13 cellular contexts compared by ENCODE assay signal in genomic region chr2:10171006-10171800, GRCh38. TPM values are rescaled to one million over a fixed set of nuclear protein-coding genes. Genes with fewer than 3 reads are reported as not detected.
DNase-seq lines count a peak whose midpoint lies in the region; ATAC-seq, FAIRE-seq and TF ChIP-seq lines count a peak whose summit lies in the region.
"Had no signal": no experiment of that assay in that cellular context is flagged by ENCODE, and none has a peak within 500 bp of the region (broad histone marks: within the 10 kb centered on the region; RNA-seq: fewer than 3 reads in every experiment).

No MANE protein-coding gene starts in this region.

- no peaks in the 10 kb centered on the region for H3K79me2 ChIP-seq in endothelial cell of umbilical vein (ENCODE audit: control insufficient read depth, insufficient read depth, low read length)

- H3K27ac ChIP-seq in endothelial cell of umbilical vein (ENCODE audit: insufficient read depth, low read depth, low read length) = peak overlapping the region; percentile 73
- H3K27ac ChIP-seq: A549, SJCRH30 had no signal

- dilution Hi-C loops in endothelial cell of umbilical vein (cut with MboI; ENCODE audit: extremely low pct_ligation_motif_present, low sequenced_read_pairs) = no loop called here

- POLR2A ChIA-PET in endothelial cell of umbilical vein (lab: Charles Lee) = no interaction called here

- H3K27me3 Mint-ChIP-seq in activated T-helper 1 cell treated with anti-CD3 and anti-CD28 coated beads, Interleukin-12 subunit alpha, Interleukin-12 subunit beta, Interleukin-2, Interleukin-4 antibody, amounts not matched to agents 30 ng/mL and 10 ng/mL and 1 ng/mL, durations not matched to agents 14 hours and 24 hours and 36 hours (ENCODE audit: insufficient read depth) = no peaks in the 10 kb centered on the region

- H3K9me3 Mint-ChIP-seq in stimulated activated effector memory CD8-positive, alpha-beta T cell treated with anti-CD3 and anti-CD28 coated beads, Interleukin-12 subunit alpha, Interleukin-12 subunit beta, amount 100 ng/mL, for 72 hours = no peaks in the 10 kb centered on the region
- no peaks in the 10 kb centered on the region for H3K9me3 Mint-ChIP-seq in activated T-helper 1 cell treated with anti-CD3 and anti-CD28 coated beads, Interleukin-12 subunit alpha, Interleukin-12 subunit beta, Interleukin-2, Interleukin-4 antibody, amounts not matched to agents 30 ng/mL and 10 ng/mL and 1 ng/mL, durations not matched to agents 14 hours and 24 hours and 36 hours

- H3K9me1 ChIP-seq in endothelial cell of umbilical vein (replicated peaks; ENCODE audit: control insufficient read depth, extremely low read depth, insufficient read depth, low read length) = no peaks in the 10 kb centered on the region

- no peaks in the 10 kb centered on the region for H4K20me1 ChIP-seq in endothelial cell of umbilical vein (replicated peaks; ENCODE audit: control insufficient read depth, extremely low read depth, insufficient read depth, low read length)

- H3K4me1 Mint-ChIP-seq in stimulated activated effector memory CD8-positive, alpha-beta T cell treated with anti-CD3 and anti-CD28 coated beads, Interleukin-12 subunit alpha, Interleukin-12 subunit beta, amount 100 ng/mL, for 72 hours = no peaks in the 10 kb centered on the region
- no peaks in the 10 kb centered on the region for H3K4me1 Mint-ChIP-seq in activated T-helper 1 cell treated with anti-CD3 and anti-CD28 coated beads, Interleukin-12 subunit alpha, Interleukin-12 subunit beta, Interleukin-2, Interleukin-4 antibody, amounts not matched to agents 30 ng/mL and 10 ng/mL and 1 ng/mL, durations not matched to agents 14 hours and 24 hours and 36 hours (ENCODE audit: low read depth)

- intact Hi-C loops in endothelial cell of umbilical vein (cut with micrococcal nuclease) = no loop called here
- intact Hi-C loops in activated T-helper 1 cell treated with anti-CD3 and anti-CD28 coated beads, Interleukin-12 subunit alpha, Interleukin-12 subunit beta, Interleukin-2, Interleukin-4 antibody, amounts not matched to agents 30 ng/mL and 10 ng/mL and 1 ng/mL, durations not matched to agents 14 hours and 24 hours and 36 hours (cut with micrococcal nuclease) = no loop called here

- H3K4me3 Mint-ChIP-seq in stimulated activated effector memory CD8-positive, alpha-beta T cell treated with anti-CD3 and anti-CD28 coated beads, Interleukin-12 subunit alpha, Interleukin-12 subunit beta, amount 100 ng/mL, for 72 hours = no peak overlapping the region
- no peak overlapping the region for H3K4me3 Mint-ChIP-seq in activated T-helper 1 cell treated with anti-CD3 and anti-CD28 coated beads, Interleukin-12 subunit alpha, Interleukin-12 subunit beta, Interleukin-2, Interleukin-4 antibody, amounts not matched to agents 30 ng/mL and 10 ng/mL and 1 ng/mL, durations not matched to agents 14 hours and 24 hours and 36 hours

- no peak for TF ChIP-seq POLR2A in endothelial cell of umbilical vein (IDR thresholded peaks at IDR 0.05; ENCODE audit: low read depth, low read length)

- peak overlapping the region; percentile 21 for H3K9ac ChIP-seq in NT2/D1 (ENCODE audit: insufficient read length, low read depth)
- H3K9ac ChIP-seq in endothelial cell of umbilical vein (replicated peaks; ENCODE audit: extremely low read depth, insufficient read depth, low read length) = no peak overlapping the region

- peak; percentile 10 for ATAC-seq in omental fat pad (ENCODE audit: low FRiP score)
- no peak for ATAC-seq in stimulated activated effector memory CD8-positive, alpha-beta T cell treated with anti-CD3 and anti-CD28 coated beads, Interleukin-12 subunit alpha, Interleukin-12 subunit beta, amount 100 ng/mL, for 72 hours

- H3K4me1 ChIP-seq in NT2/D1 (ENCODE audit: insufficient read depth, insufficient read length) (peaks cover 18% of the 10 kb centered on the region), endothelial cell of umbilical vein (ENCODE audit: control insufficient read depth, extremely low read depth, insufficient read depth, low read length) (peaks cover 21% of the 10 kb centered on the region)
- H3K4me1 ChIP-seq: SJCRH30 had no signal

- no peak overlapping the region for H2AFZ ChIP-seq in endothelial cell of umbilical vein (ENCODE audit: low read depth, low read length)

- DNase-seq in D341Med (ENCODE audit: low spot score) (peak; percentile 36), NT2/D1 (ENCODE audit: low read depth, low spot score) (no peak), endothelial cell of umbilical vein (ENCODE audit: low read depth, low spot score) (no peak), omental fat pad (ENCODE audit: low spot score) (no peak), DMS53 (lab: John Stamatoyannopoulos, UW) (no peak)
- no peak for DNase-seq in stimulated activated effector memory CD8-positive, alpha-beta T cell treated with anti-CD3 and anti-CD28 coated beads, Interleukin-12 subunit alpha, Interleukin-12 subunit beta, amount 100 ng/mL, for 72 hours (ENCODE audit: low spot score in 2 of 2)
- DNase-seq in activated T-helper 1 cell treated with anti-CD3 and anti-CD28 coated beads, Interleukin-12 subunit alpha, Interleukin-12 subunit beta, Interleukin-2, Interleukin-4 antibody, amounts not matched to agents 30 ng/mL and 10 ng/mL and 1 ng/mL, durations not matched to agents 14 hours and 24 hours and 36 hours (ENCODE audit: low spot score) = no peak
- DNase-seq in activated naive CD4-positive, alpha-beta T cell treated with Interleukin-2 at 50 U/mL for 16 hours = no peak
- DNase-seq: NCI-H187, NCI-H446, NCI-H69, SJCRH30 had no signal

- H3K27ac Mint-ChIP-seq in stimulated activated effector memory CD8-positive, alpha-beta T cell treated with anti-CD3 and anti-CD28 coated beads, Interleukin-12 subunit alpha, Interleukin-12 subunit beta, amount 100 ng/mL, for 72 hours = no peak overlapping the region
- no peak overlapping the region for H3K27ac Mint-ChIP-seq in activated T-helper 1 cell treated with anti-CD3 and anti-CD28 coated beads, Interleukin-12 subunit alpha, Interleukin-12 subunit beta, Interleukin-2, Interleukin-4 antibody, amounts not matched to agents 30 ng/mL and 10 ng/mL and 1 ng/mL, durations not matched to agents 14 hours and 24 hours and 36 hours

- no peak overlapping the region for H3K4me2 ChIP-seq in endothelial cell of umbilical vein (ENCODE audit: insufficient read depth, low read length)
- H3K4me2 ChIP-seq: A549 had no signal

- H3K36me3 Mint-ChIP-seq in stimulated activated effector memory CD8-positive, alpha-beta T cell treated with anti-CD3 and anti-CD28 coated beads, Interleukin-12 subunit alpha, Interleukin-12 subunit beta, amount 100 ng/mL, for 72 hours = peaks cover 13% of the 10 kb centered on the region
- H3K36me3 Mint-ChIP-seq in activated T-helper 1 cell treated with anti-CD3 and anti-CD28 coated beads, Interleukin-12 subunit alpha, Interleukin-12 subunit beta, Interleukin-2, Interleukin-4 antibody, amounts not matched to agents 30 ng/mL and 10 ng/mL and 1 ng/mL, durations not matched to agents 14 hours and 24 hours and 36 hours (ENCODE audit: low read depth) = peaks cover 5% of the 10 kb centered on the region

- no peak for TF ChIP-seq CTCF in endothelial cell of umbilical vein (IDR thresholded peaks at IDR 0.05; ENCODE audit: extremely low read depth in 1 of 2, insufficient read depth in 1 of 2, low read depth in 1 of 2, low read length in 2 of 2)
- TF ChIP-seq CTCF in omental fat pad (IDR thresholded peaks at IDR 0.05) = no peak

- H3K9me3 ChIP-seq in NT2/D1 (ENCODE audit: insufficient read depth, low read length) (no peaks in the 10 kb centered on the region), endothelial cell of umbilical vein (replicated peaks; ENCODE audit: control insufficient read depth, insufficient read depth, low read length) (no peaks in the 10 kb centered on the region)
- H3K9me3 ChIP-seq: A549, SJCRH30 had no signal

- FAIRE-seq in endothelial cell of umbilical vein (lab: Jason Lieb, UNC) = no peak
- FAIRE-seq: A549 had no signal

- no peaks in the 10 kb centered on the region for H3K36me3 ChIP-seq in NT2/D1 (ENCODE audit: insufficient read depth, insufficient read length, low read length)
- H3K36me3 ChIP-seq in endothelial cell of umbilical vein (ENCODE audit: control insufficient read depth in 2 of 2, extremely low read depth in 1 of 2, insufficient read depth in 2 of 2, low read length in 2 of 2) = no peaks in the 10 kb centered on the region
- H3K36me3 ChIP-seq: SJCRH30 had no signal

- H3K27me3 ChIP-seq in NT2/D1 (ENCODE audit: insufficient read depth, insufficient read length) (no peaks in the 10 kb centered on the region), endothelial cell of umbilical vein (ENCODE audit: control insufficient read depth in 2 of 2, insufficient read depth in 2 of 2, low read length in 2 of 2) (no peaks in the 10 kb centered on the region)
- H3K27me3 ChIP-seq: SJCRH30 had no signal

- no peak overlapping the region for H3K4me3 ChIP-seq in NT2/D1 (ENCODE audit: insufficient read length, low read depth)
- no peak overlapping the region for H3K4me3 ChIP-seq in endothelial cell of umbilical vein (replicated peaks in 1 of 3; ENCODE audit: insufficient read depth in 1 of 3, low read depth in 1 of 3, low read length in 3 of 3)
- H3K4me3 ChIP-seq: A549, SJCRH30 had no signal

- no TSS peak for BruUV-seq in endothelial cell of umbilical vein (replicated peaks; lab: Mats Ljungman, UMichigan)

- CTCF ChIA-PET in endothelial cell of umbilical vein (lab: Charles Lee) = interaction anchor here (0.6 to 3.6 kb wide), 7 partner anchors 8 to 211 kb away, joined by 3 to 25 read pairs (median 3); no protein-coding TSS in a partner anchor

TF ChIP-seq in endothelial cell of umbilical vein, 7 proteins besides CTCF, POLR2A, EP300 and RAD21 (continues in another document):
- TF ChIP-seq JUN (IDR thresholded peaks at IDR 0.05; ENCODE audit: borderline replicate concordance, insufficient read depth, insufficient read length, low read depth) (no peak), MYC (IDR thresholded peaks at IDR 0.05; ENCODE audit: low read depth, low read length) (no peak), EZH2 (IDR thresholded peaks at IDR 0.05; ENCODE audit: borderline replicate concordance, low read depth, low read length, severe bottlenecking) (no peak), POLR2AphosphoS5 (IDR thresholded peaks at IDR 0.05; ENCODE audit: insufficient read depth, low read depth, low read length) (no peak)

RNA-seq across cellular contexts. Expression of gene RRM2, which starts 48.7 kb away (rescaled TPM):
- total RNA-seq in endothelial cell of umbilical vein = 220 and 246 TPM in 2 replicates
- 40.9 and 58.0 TPM in 2 replicates for polyA plus RNA-seq in endothelial cell of umbilical vein
- polyA plus RNA-seq in endothelial cell of umbilical vein (2011; cell fraction: cytosol; rRNA removed) = 64.3 and 82.1 TPM in 2 replicates
- polyA plus RNA-seq in endothelial cell of umbilical vein (2011; cell fraction: nucleus; rRNA removed) = 66.4 and 74.8 TPM in 2 replicates
- polyA plus RNA-seq in endothelial cell of umbilical vein (2012) = 94.1 and 188 TPM in 2 replicates
- 65.3 and 69.9 TPM in 2 replicates for polyA minus RNA-seq in endothelial cell of umbilical vein
- 124 TPM for polyA minus RNA-seq in endothelial cell of umbilical vein (2011; cell fraction: cytosol; rRNA and poly(A)+ RNA removed)
- 65.7 and 66.2 TPM in 2 replicates for polyA minus RNA-seq in endothelial cell of umbilical vein (2011; cell fraction: nucleus; rRNA and poly(A)+ RNA removed)
- total RNA-seq in omental fat pad = 1 to 10 TPM in 3 of 4 donors, under 1 TPM in 1; 0.46 to 9.8 (median 1.5) TPM
- total RNA-seq in activated T-helper 1 cell treated with anti-CD3 and anti-CD28 coated beads, Interleukin-12 subunit alpha, Interleukin-12 subunit beta, Interleukin-2, Interleukin-4 antibody, amounts not matched to agents 30 ng/mL and 10 ng/mL and 1 ng/mL, durations not matched to agents 14 hours and 24 hours and 36 hours = 328 and 351 TPM in 2 replicates

Comparison
In these comparisons a context has a peak if more than half of its experiments do, and no peak if none do; other contexts are left out.
1. RNA of gene RRM2, which starts 48.7 kb away (total RNA-seq): 328 to 351 TPM in activated T-helper 1 cell treated with anti-CD3 and anti-CD28 coated beads, Interleukin-12 subunit alpha, Interleukin-12 subunit beta, Interleukin-2, Interleukin-4 antibody, amounts not matched to agents 30 ng/mL and 10 ng/mL and 1 ng/mL, durations not matched to agents 14 hours and 24 hours and 36 hours and 220 to 246 TPM in endothelial cell of umbilical vein; 0.46 to 9.8 TPM in omental fat pad; every median in the first group is over 10 times any median in the second.